In genomic region chr2:180979935-180980184, GRCh38 we compare ENCODE assay signal across 8 cellular contexts. TPM values are rescaled to one million over a fixed set of nuclear protein-coding genes. Genes with fewer than 3 reads are reported as not detected.
DNase-seq lines count a peak whose midpoint lies in the region; ATAC-seq lines count a peak whose summit lies in the region.

No MANE protein-coding gene starts in this region.

- H3K9me3 ChIP-seq in iPS-18c (ENCODE audit: control insufficient read depth, insufficient read depth, low read length): no peaks in the 10 kb centered on the region

- H3K4me3 Mint-ChIP-seq in stimulated activated memory B cell treated with anti-CD40 and anti-IgM and Interleukin-4, amounts not matched to agents 10 μg/mL and 1 μg/mL and 100 μg/mL, for 72 hours: peak overlapping the region; percentile 74

- DNase-seq in DMS 273 (lab: John Stamatoyannopoulos, UW; ENCODE audit: unreplicated experiment) (peak; percentile 57), DMS 273 treated with DMSO at 0.1 percent for 48 hours (lab: John Stamatoyannopoulos, UW) (no peak), NCI-H187 (lab: John Stamatoyannopoulos, UW) (no peak), HuH-7 (ENCODE audit: low spot score) (no peak)
- DNase-seq in activated naive CD4-positive, alpha-beta T cell treated with anti-CD3 and anti-CD28 coated beads, Interleukin-2, amount 50 U/mL, for 72 hours (ENCODE audit: low spot score in 2 of 2): no peak

- H3K27ac Mint-ChIP-seq in activated naive CD4-positive, alpha-beta T cell treated with anti-CD3 and anti-CD28 coated beads, Interleukin-2, amount 50 U/mL, for 72 hours: peak overlapping the region; percentile 20 to 76
- H3K27ac Mint-ChIP-seq in stimulated activated memory B cell treated with anti-CD40 and anti-IgM and Interleukin-4, amounts not matched to agents 10 μg/mL and 1 μg/mL and 100 μg/mL, for 72 hours: peak overlapping the region; percentile 96

- peaks cover 0 to 18% of the 10 kb centered on the region in 2 donors for H3K36me3 Mint-ChIP-seq in activated naive CD4-positive, alpha-beta T cell treated with anti-CD3 and anti-CD28 coated beads, Interleukin-2, amount 50 U/mL, for 72 hours
- peaks cover 6% of the 10 kb centered on the region for H3K36me3 Mint-ChIP-seq in stimulated activated memory B cell treated with anti-CD40 and anti-IgM and Interleukin-4, amounts not matched to agents 10 μg/mL and 1 μg/mL and 100 μg/mL, for 72 hours

- no peaks in the 10 kb centered on the region for H3K27me3 Mint-ChIP-seq in stimulated activated memory B cell treated with anti-CD40 and anti-IgM and Interleukin-4, amounts not matched to agents 10 μg/mL and 1 μg/mL and 100 μg/mL, for 72 hours

- no peak for ATAC-seq in activated naive CD4-positive, alpha-beta T cell treated with anti-CD3 and anti-CD28 coated beads, Interleukin-2, amount 50 U/mL, for 72 hours
- ATAC-seq in stimulated activated memory B cell treated with anti-CD40 and anti-IgM and Interleukin-4, amounts not matched to agents 10 μg/mL and 1 μg/mL and 100 μg/mL, for 72 hours: no peak
- no peak for ATAC-seq in HG02588 (IDR thresholded peaks at IDR 0.05; ENCODE audit: unreplicated experiment)

- H3K4me1 Mint-ChIP-seq in stimulated activated memory B cell treated with anti-CD40 and anti-IgM and Interleukin-4, amounts not matched to agents 10 μg/mL and 1 μg/mL and 100 μg/mL, for 72 hours: peaks cover 27% of the 10 kb centered on the region

- H3K4me3 ChIP-seq in iPS-18c (ENCODE audit: insufficient read depth, low read depth, low read length): peak overlapping the region; percentile 61

- no peaks in the 10 kb centered on the region for H3K9me3 Mint-ChIP-seq in activated naive CD4-positive, alpha-beta T cell treated with anti-CD3 and anti-CD28 coated beads, Interleukin-2, amount 50 U/mL, for 72 hours
- no peaks in the 10 kb centered on the region for H3K9me3 Mint-ChIP-seq in stimulated activated memory B cell treated with anti-CD40 and anti-IgM and Interleukin-4, amounts not matched to agents 10 μg/mL and 1 μg/mL and 100 μg/mL, for 72 hours

RNA-seq across cellular contexts. Expression of gene UBE2E3, which starts 0.5 kb away (rescaled TPM):
- total RNA-seq in activated naive CD4-positive, alpha-beta T cell treated with anti-CD3 and anti-CD28 coated beads, Interleukin-2, amount 50 U/mL, for 72 hours: 10 to 100 TPM; 35.5 to 36.2 TPM
